ENCODE assay signal across 13 cellular contexts in genomic region chr17:63516910-63517824, GRCh38. TPM values are rescaled to one million over a fixed set of nuclear protein-coding genes. Genes with fewer than 3 reads are reported as not detected.
DNase-seq lines count a peak whose midpoint lies in the region; ATAC-seq, FAIRE-seq and TF ChIP-seq lines count a peak whose summit lies in the region.
"Had no signal": no experiment of that assay in that cellular context is flagged by ENCODE, and none has a peak within 500 bp of the region (broad histone marks: within the 10 kb centered on the region; RNA-seq: fewer than 3 reads in every experiment).

No MANE protein-coding gene starts in this region.

- H3K4me3 ChIP-seq in fibroblast of pulmonary artery (replicated peaks; ENCODE audit: low read depth, low read length): no peak overlapping the region
- H3K4me3 ChIP-seq: mucosa of descending colon had no signal

- ATAC-seq in GM18520 (IDR thresholded peaks at IDR 0.05; ENCODE audit: unreplicated experiment): no peak

- peak; percentile 47 for DNase-seq in stimulated activated naive CD4-positive, alpha-beta T cell treated with Interleukin-2 at 50 U/mL for 16 hours (lab: John Stamatoyannopoulos, UW)
- no peak for DNase-seq in stimulated activated naive CD4-positive, alpha-beta T cell (lab: John Stamatoyannopoulos, UW)
- DNase-seq in RPMI7951 (ENCODE audit: low read depth): peak; percentile 61
- peak; percentile 18 for DNase-seq in fibroblast of pulmonary artery (ENCODE audit: low read depth)
- DNase-seq in urothelium cell line (ENCODE audit: low spot score): peak; percentile 82
- no peak for DNase-seq in GM13976 (ENCODE audit: low spot score)
- DNase-seq in cardiac septum (ENCODE audit: low spot score): no peak
- DNase-seq: glutamatergic neuron, KG1, NCI-H526 had no signal

- in situ Hi-C loops in GM13976 (cut with MboI; ENCODE audit: low sequenced_read_pairs, unreplicated experiment): no loop called here

- no peak for TF ChIP-seq CTCF in fibroblast of pulmonary artery (IDR thresholded peaks at IDR 0.05; ENCODE audit: low read length, missing control alignments)
- TF ChIP-seq CTCF in GM13976 (IDR thresholded peaks at IDR 0.05; ENCODE audit: borderline replicate concordance, control extremely low read depth, extremely low read depth, insufficient read depth, missing control alignments): no peak

- intact Hi-C loops in cardiac septum (cut with DNase I): no loop called here

- FAIRE-seq in urothelium cell line (lab: Jason Lieb, UNC): peak; percentile 66

RNA-seq across cellular contexts. Expression of gene KCNH6, which starts 6.0 kb away (rescaled TPM):
- total RNA-seq in RPMI7951 (2014; rRNA removed; shearing (Covaris generic)): not detected in 2 replicates
- total RNA-seq in cardiac septum: not detected
- total RNA-seq: urinary bladder had no signal

RNA-seq across cellular contexts. Expression of gene DCAF7, which starts 33.1 kb away (rescaled TPM):
- 20.7 and 22.2 TPM in 2 replicates for total RNA-seq in RPMI7951 (2014; rRNA removed; shearing (Covaris generic))
- 47.4 TPM for total RNA-seq in cardiac septum

RNA-seq across cellular contexts. Expression of gene ACE, which starts 40.3 kb away (rescaled TPM):
- 0.68 and 0.72 TPM in 2 replicates for total RNA-seq in RPMI7951 (2014; rRNA removed; shearing (Covaris generic))
- total RNA-seq in cardiac septum: 11.6 TPM

Comparison
In these comparisons a context has a peak if more than half of its experiments do, and no peak if none do; other contexts are left out.
1. DNase-seq: peak in stimulated activated naive CD4-positive, alpha-beta T cell treated with Interleukin-2 at 50 U/mL for 16 hours (single experiment), RPMI7951 (single experiment), fibroblast of pulmonary artery (single experiment) and urothelium cell line (single experiment); none in stimulated activated naive CD4-positive, alpha-beta T cell (0 of 6), GM13976 (single experiment) and cardiac septum (single experiment).